In the genomic region with DNA sequence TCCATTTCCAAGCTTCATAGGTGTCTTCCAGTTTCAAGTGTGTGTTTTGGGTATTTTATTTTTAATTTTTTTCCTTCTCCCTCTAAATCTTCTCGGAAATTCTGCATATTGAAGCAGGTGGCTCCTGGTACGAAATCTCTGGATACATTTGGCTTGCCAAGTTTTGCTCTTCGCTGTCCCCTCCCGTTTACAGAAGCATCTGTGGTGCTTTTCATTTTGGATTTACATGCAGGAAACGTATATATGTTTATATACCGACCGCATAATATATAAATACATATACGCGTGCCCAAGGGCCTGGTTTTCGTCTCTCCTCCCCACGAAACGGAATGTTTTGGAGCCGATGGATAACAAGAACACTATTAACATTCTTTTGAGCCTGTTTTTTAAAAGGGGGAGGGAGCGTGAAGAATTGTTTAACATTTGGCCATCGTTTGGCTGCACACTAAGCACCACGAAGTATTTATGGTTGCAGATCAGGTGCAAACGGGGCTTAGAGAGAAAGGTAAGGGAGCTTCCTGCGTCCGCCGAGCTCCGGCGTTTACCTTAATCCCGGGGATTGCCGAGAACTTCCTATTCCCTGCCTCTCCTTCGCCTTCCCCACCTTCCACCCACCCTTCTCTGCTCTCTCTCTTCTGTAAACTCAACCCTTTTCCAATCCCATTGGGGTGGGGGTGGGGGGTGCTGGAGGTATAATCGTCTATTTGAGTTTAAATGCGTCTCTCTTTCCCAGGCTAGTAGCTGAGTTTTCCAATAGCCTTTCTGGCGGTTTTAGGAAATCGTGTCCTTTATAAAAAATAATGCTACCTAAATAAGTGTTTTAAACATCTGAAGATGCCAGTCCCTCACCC, we compare ENCODE assay signal across 8 cellular contexts. TPM values are rescaled to one million over a fixed set of nuclear protein-coding genes. Genes with fewer than 3 reads are reported as not detected.
DNase-seq lines count a peak whose midpoint lies in the region; ATAC-seq and TF ChIP-seq lines count a peak whose summit lies in the region.

No MANE protein-coding gene starts in this region.

- ATAC-seq in left ventricle myocardium superior (peak; percentile 1), sciatic nerve (no peak), GM21367 (IDR thresholded peaks at IDR 0.05; ENCODE audit: unreplicated experiment) (no peak)

- H3K4me3 Mint-ChIP-seq in CD14-positive monocyte: peak overlapping the region; percentile 84 to 96

- peaks cover 55 to 70% (median 62%) of the 10 kb centered on the region in 3 donors for H3K27me3 Mint-ChIP-seq in CD14-positive monocyte (ENCODE audit: low read depth in 3 of 3)

- H3K9me3 Mint-ChIP-seq in CD14-positive monocyte: peaks cover 0 to 20% (median 10%) of the 10 kb centered on the region in 7 donors

- peak overlapping the region in 2 of 7 donors; percentile 70 to 78 for H3K27ac Mint-ChIP-seq in CD14-positive monocyte

- peak overlapping the region; percentile 80 for H3K4me3 ChIP-seq in WI38 (ENCODE audit: low read depth, low read length)

- intact Hi-C loops in CD14-positive monocyte (cut with micrococcal nuclease): no loop called here
- intact Hi-C loops in left ventricle myocardium superior (cut with micrococcal nuclease): loop anchor here (10.0 kb wide), 1 partner anchor 582 kb away; no protein-coding TSS in a partner anchor
- intact Hi-C loops in sciatic nerve (cut with DNase I): no loop called here

- DNase-seq in CD14-positive monocyte (ENCODE audit: low spot score) (no peak), HK-2 (ENCODE audit: unreplicated experiment) (peak; percentile 41), left ventricle myocardium superior (peak; percentile 26), renal cortical epithelial cell (ENCODE audit: low read depth) (peak; percentile 12), sciatic nerve (ENCODE audit: low spot score) (no peak)
- DNase-seq in activated naive CD4-positive, alpha-beta T cell (lab: John Stamatoyannopoulos, UW): no peak

- H3K4me1 Mint-ChIP-seq in CD14-positive monocyte: peaks cover 37% of the 10 kb centered on the region

- TF ChIP-seq CTCF in CD14-positive monocyte (IDR thresholded peaks at IDR 0.05) (no peak), WI38 (IDR thresholded peaks at IDR 0.05; ENCODE audit: low read depth, low read length) (no peak)

- peaks cover 3 to 9% of the 10 kb centered on the region in 2 donors for H3K36me3 Mint-ChIP-seq in CD14-positive monocyte

RNA-seq across cellular contexts. Expression of a gene that starts 1.1 kb away (rescaled TPM):
- polyA plus RNA-seq in CD14-positive monocyte: not detected
- total RNA-seq in left ventricle myocardium superior: 10.5 TPM
- total RNA-seq in renal cortical epithelial cell: 8.2 and 20.4 TPM in 2 replicates
- total RNA-seq in sciatic nerve: 26.0 TPM

Comparison
In these comparisons a context has a peak if more than half of its experiments do, and no peak if none do; other contexts are left out.
1. DNase-seq: peak in HK-2 (single experiment), left ventricle myocardium superior (single experiment) and renal cortical epithelial cell (single experiment); none in CD14-positive monocyte (single experiment), sciatic nerve (single experiment) and activated naive CD4-positive, alpha-beta T cell (0 of 4).